In genomic region chr9:126587187-126588185, GRCh38 we compare ENCODE assay signal across 14 cellular contexts. TPM values are rescaled to one million over a fixed set of nuclear protein-coding genes. Genes with fewer than 3 reads are reported as not detected.
DNase-seq lines count a peak whose midpoint lies in the region; TF ChIP-seq lines count a peak whose summit lies in the region.
"Had no signal": no experiment of that assay in that cellular context is flagged by ENCODE, and none has a peak within 500 bp of the region (broad histone marks: within the 10 kb centered on the region; RNA-seq: fewer than 3 reads in every experiment).

No MANE protein-coding gene starts in this region.

- H3K27ac ChIP-seq in mesendoderm (ENCODE audit: low read depth, low read length) = no peak overlapping the region
- H3K27ac ChIP-seq in smooth muscle cell (ENCODE audit: low read depth) = no peak overlapping the region
- H3K27ac ChIP-seq: 22Rv1, thoracic aorta, VCaP had no signal

- no peak overlapping the region for H3K56ac ChIP-seq in mesendoderm (ENCODE audit: low read length)

- H3K4me3 ChIP-seq in fibroblast of villous mesenchyme (ENCODE audit: low read depth, low read length) (no peak overlapping the region), mesendoderm (ENCODE audit: low read length) (no peak overlapping the region), smooth muscle cell (no peak overlapping the region)
- H3K4me3 ChIP-seq: thoracic aorta had no signal

- H3K9ac ChIP-seq in mesendoderm (ENCODE audit: low read length) (no peak overlapping the region), smooth muscle cell (ENCODE audit: low read depth) (no peak overlapping the region)

- H3K18ac ChIP-seq in mesendoderm (ENCODE audit: low read length) = no peak overlapping the region

- no peak overlapping the region for H2AFZ ChIP-seq in smooth muscle cell (ENCODE audit: low read depth)

- TF ChIP-seq CTCF in fibroblast of villous mesenchyme (IDR thresholded peaks at IDR 0.05; ENCODE audit: insufficient read depth, low read depth, low read length) (no peak), smooth muscle cell (IDR thresholded peaks at IDR 0.05; ENCODE audit: borderline replicate concordance, insufficient read depth, poor library complexity, severe bottlenecking) (no peak)

- no peaks in the 10 kb centered on the region for H4K20me1 ChIP-seq in smooth muscle cell (ENCODE audit: low read depth)

- no peak overlapping the region for H3K4ac ChIP-seq in mesendoderm (ENCODE audit: low read depth, low read length)

- H3K79me1 ChIP-seq in mesendoderm (ENCODE audit: low read length) = no peaks in the 10 kb centered on the region

- H3K4me2 ChIP-seq in mesendoderm (ENCODE audit: low read length) = no peak overlapping the region
- H3K4me2 ChIP-seq in smooth muscle cell = peak overlapping the region; percentile 14

- H3K27me3 ChIP-seq in mesendoderm (ENCODE audit: insufficient read depth, low read length, poor library complexity) = no peaks in the 10 kb centered on the region
- peaks cover 12% of the 10 kb centered on the region for H3K27me3 ChIP-seq in smooth muscle cell (ENCODE audit: low read depth)

- no peak overlapping the region for H3K23ac ChIP-seq in mesendoderm (ENCODE audit: low read length)

- no peaks in the 10 kb centered on the region for H3K4me1 ChIP-seq in mesendoderm (ENCODE audit: control insufficient read depth, low read depth, low read length)
- no peaks in the 10 kb centered on the region for H3K4me1 ChIP-seq in smooth muscle cell (ENCODE audit: low read depth)

- H3K36me3 ChIP-seq in mesendoderm (ENCODE audit: control insufficient read depth, insufficient read depth, low read length) = no peaks in the 10 kb centered on the region
- H3K36me3 ChIP-seq in smooth muscle cell (ENCODE audit: low read depth) = no peaks in the 10 kb centered on the region
- H3K36me3 ChIP-seq: thoracic aorta had no signal

- H2AK5ac ChIP-seq in mesendoderm (ENCODE audit: low read length) = no peak overlapping the region

- H4K5ac ChIP-seq in mesendoderm (ENCODE audit: low read length) = no peak overlapping the region

- DNase-seq in DMS 273 (lab: John Stamatoyannopoulos, UW; ENCODE audit: unreplicated experiment) = peak; percentile 36
- DNase-seq in DMS 273 treated with DMSO at 0.1 percent for 48 hours (lab: John Stamatoyannopoulos, UW) = no peak
- peak; percentile 4 for DNase-seq in fibroblast of villous mesenchyme (ENCODE audit: low read depth)
- DNase-seq in mesendoderm = peak; percentile 73
- no peak for DNase-seq in smooth muscle cell (lab: John Stamatoyannopoulos, UW; ENCODE audit: unreplicated experiment)
- no peak for DNase-seq in activated T-cell treated with anti-CD3 and anti-CD28 coated beads, Interleukin-2, amount 50 U/mL, for 1 hour
- DNase-seq in NCI-H187 treated with DMSO at 0.1 percent for 48 hours (lab: John Stamatoyannopoulos, UW) = no peak
- no peak for DNase-seq in NOMO-1 treated with DMSO at 0.1 percent for 48 hours (lab: John Stamatoyannopoulos, UW; ENCODE audit: unreplicated experiment)
- DNase-seq: DND-41, kidney had no signal

- H2BK5ac ChIP-seq in mesendoderm (ENCODE audit: low read length) = no peak overlapping the region

- no peaks in the 10 kb centered on the region for H3F3A ChIP-seq in smooth muscle cell (ENCODE audit: low read depth)

- no peak overlapping the region for H2BK120ac ChIP-seq in mesendoderm (ENCODE audit: low read depth, low read length)

- H3K79me2 ChIP-seq in mesendoderm (ENCODE audit: control insufficient read depth, insufficient read depth, low read length) = no peaks in the 10 kb centered on the region
- H3K79me2 ChIP-seq in smooth muscle cell (ENCODE audit: low read depth) = no peaks in the 10 kb centered on the region

- no CpG with 5 or more reads among the region's 20 CpGs for WGBS in mesendoderm (ENCODE audit: extremely low coverage, insufficient coverage, low lambda C conversion rate)
- WGBS in smooth muscle cell (ENCODE audit: low lambda C conversion rate) = 59% methylated on average over 20 of the region's 20 CpGs

- no peak overlapping the region for H4K8ac ChIP-seq in mesendoderm (ENCODE audit: low read depth, low read length)

- H3K9me3 ChIP-seq in smooth muscle cell (replicated peaks; ENCODE audit: low read depth) = no peaks in the 10 kb centered on the region
- H3K9me3 ChIP-seq: thoracic aorta had no signal

- no peak overlapping the region for H2BK15ac ChIP-seq in mesendoderm (replicated peaks; ENCODE audit: low read depth)

RNA-seq across cellular contexts. Expression of gene LMX1B, which starts 26.2 kb away (rescaled TPM):
- total RNA-seq in fibroblast of villous mesenchyme = not detected in 2 replicates
- polyA plus RNA-seq in mesendoderm (2013, experiment 1 of 2) = 0.53 TPM
- polyA plus RNA-seq in mesendoderm (2013, experiment 2 of 2) = 0.45 TPM
- not detected in 2 replicates for total RNA-seq in smooth muscle cell
- not detected in 2 replicates for polyA plus RNA-seq in smooth muscle cell
- total RNA-seq: activated T-helper 17 cell treated with anti-CD3 and anti-CD28 coated beads, Interleukin-2, amount 50 U/mL, for 72 hours; thoracic aorta had no signal

Comparison
In these comparisons a context has a peak if more than half of its experiments do, and no peak if none do; other contexts are left out.
1. DNase-seq: peak in DMS 273 (single experiment), fibroblast of villous mesenchyme (single experiment) and mesendoderm (single experiment); none in DMS 273 treated with DMSO at 0.1 percent for 48 hours (single experiment), smooth muscle cell (single experiment), activated T-cell treated with anti-CD3 and anti-CD28 coated beads, Interleukin-2, amount 50 U/mL, for 1 hour (single experiment), NCI-H187 treated with DMSO at 0.1 percent for 48 hours (single experiment) and NOMO-1 treated with DMSO at 0.1 percent for 48 hours (single experiment).